ENCODE assay signal across 24 cellular contexts in the genomic region with DNA sequence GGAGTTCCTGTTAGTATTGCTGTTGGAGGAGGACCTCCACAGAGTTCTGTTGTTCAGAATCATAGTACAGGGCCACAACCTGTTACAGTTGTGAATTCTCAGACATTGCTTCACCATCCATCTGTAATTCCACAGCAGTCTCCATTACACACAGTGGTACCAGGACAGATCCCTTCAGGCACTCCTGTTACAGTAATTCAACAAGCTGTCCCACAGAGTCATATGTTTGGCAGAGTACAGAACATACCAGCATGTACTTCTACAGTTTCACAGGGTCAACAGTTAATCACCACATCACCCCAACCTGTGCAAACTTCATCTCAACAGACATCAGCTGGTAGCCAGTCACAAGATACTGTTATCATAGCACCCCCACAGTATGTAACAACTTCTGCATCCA.
"Had no signal": no experiment of that assay in that cellular context is flagged by ENCODE, and none has a peak within 500 bp of the region (broad histone marks: within the 10 kb centered on the region; RNA-seq: fewer than 3 reads in every experiment).

No MANE protein-coding gene starts in this region.

- H3K27me3 Mint-ChIP-seq: naive thymus-derived CD8-positive, alpha-beta T cell; stimulated activated naive B cell treated with anti-CD40 and anti-IgM and Interleukin-4, amounts not matched to agents 10 μg/mL and 1 μg/mL and 100 μg/mL, for 72 hours had no signal

- H3K4me1 Mint-ChIP-seq: nephron; neural crest cell; stimulated activated naive B cell treated with anti-CD40 and anti-IgM and Interleukin-4, amounts not matched to agents 10 μg/mL and 1 μg/mL and 100 μg/mL, for 72 hours had no signal

- H3K27ac ChIP-seq: left lung, lower lobe of right lung, pancreas, right atrium auricular region, right lobe of liver, stomach, thoracic aorta, tibial artery, upper lobe of right lung had no signal

- H3K9me3 ChIP-seq: left lung, lower lobe of right lung, pancreas, right atrium auricular region, right lobe of liver, stomach, thoracic aorta, tibial artery, upper lobe of right lung had no signal

- H3K27me3 ChIP-seq: left lung, pancreas, right atrium auricular region, right lobe of liver, stomach, tibial artery, upper lobe of right lung had no signal

- ATAC-seq: left cardiac atrium; left lung; lower lobe of right lung; naive thymus-derived CD8-positive, alpha-beta T cell; pancreas; right lobe of liver; stimulated activated naive B cell treated with anti-CD40 and anti-IgM and Interleukin-4, amounts not matched to agents 10 μg/mL and 1 μg/mL and 100 μg/mL, for 72 hours; stimulated activated naive CD8-positive, alpha-beta T cell treated with anti-CD3 and anti-CD28 coated beads, Interleukin-15, Interleukin-2, amounts not matched to agents 100 U/mL and 50 U/mL, for 24 hours; upper lobe of right lung had no signal

- H3K9me3 Mint-ChIP-seq: naive thymus-derived CD8-positive, alpha-beta T cell; nephron; neural crest cell; stimulated activated naive B cell treated with anti-CD40 and anti-IgM and Interleukin-4, amounts not matched to agents 10 μg/mL and 1 μg/mL and 100 μg/mL, for 72 hours had no signal

- H3K4me1 ChIP-seq: left lung, lower lobe of right lung, pancreas, right lobe of liver, upper lobe of right lung had no signal

- H3K4me3 ChIP-seq: left lung, lower lobe of right lung, pancreas, right atrium auricular region, right lobe of liver, smooth muscle cell, stomach, thoracic aorta, tibial artery, upper lobe of right lung had no signal

- H3K4me3 Mint-ChIP-seq: naive thymus-derived CD8-positive, alpha-beta T cell; nephron; neural crest cell; stimulated activated naive B cell treated with anti-CD40 and anti-IgM and Interleukin-4, amounts not matched to agents 10 μg/mL and 1 μg/mL and 100 μg/mL, for 72 hours had no signal

- H3K27ac Mint-ChIP-seq: nephron; stimulated activated naive B cell treated with anti-CD40 and anti-IgM and Interleukin-4, amounts not matched to agents 10 μg/mL and 1 μg/mL and 100 μg/mL, for 72 hours had no signal

- DNase-seq: hippocampal formation; kidney glomerular epithelial cell; left cardiac atrium; left lung; lower lobe of right lung; mammary epithelial cell; mesenchymal stem cell; naive thymus-derived CD8-positive, alpha-beta T cell; nucleus accumbens; pancreas; right lobe of liver; stimulated activated CD4-positive, alpha-beta T cell treated with anti-CD3 and anti-CD28 coated beads, Interleukin-1b, Interleukin-23, amount 100 ng/mL, for 48 hours; stimulated activated CD4-positive, alpha-beta T cell treated with anti-CD3 and anti-CD28 coated beads, Interleukin-4, amount 100 ng/mL, for 1 hour; stimulated activated naive B cell treated with anti-CD40 and anti-IgM and Interleukin-4, amounts not matched to agents 10 μg/mL and 1 μg/mL and 100 μg/mL, for 72 hours; stimulated activated naive CD8-positive, alpha-beta T cell treated with anti-CD3 and anti-CD28 coated beads, Interleukin-15, Interleukin-2, amounts not matched to agents 100 U/mL and 50 U/mL, for 24 hours; stomach; tibial artery; trophoblast cell; upper lobe of right lung had no signal
